Comparison of ENCODE assay signal across 8 cellular contexts in the genomic region with DNA sequence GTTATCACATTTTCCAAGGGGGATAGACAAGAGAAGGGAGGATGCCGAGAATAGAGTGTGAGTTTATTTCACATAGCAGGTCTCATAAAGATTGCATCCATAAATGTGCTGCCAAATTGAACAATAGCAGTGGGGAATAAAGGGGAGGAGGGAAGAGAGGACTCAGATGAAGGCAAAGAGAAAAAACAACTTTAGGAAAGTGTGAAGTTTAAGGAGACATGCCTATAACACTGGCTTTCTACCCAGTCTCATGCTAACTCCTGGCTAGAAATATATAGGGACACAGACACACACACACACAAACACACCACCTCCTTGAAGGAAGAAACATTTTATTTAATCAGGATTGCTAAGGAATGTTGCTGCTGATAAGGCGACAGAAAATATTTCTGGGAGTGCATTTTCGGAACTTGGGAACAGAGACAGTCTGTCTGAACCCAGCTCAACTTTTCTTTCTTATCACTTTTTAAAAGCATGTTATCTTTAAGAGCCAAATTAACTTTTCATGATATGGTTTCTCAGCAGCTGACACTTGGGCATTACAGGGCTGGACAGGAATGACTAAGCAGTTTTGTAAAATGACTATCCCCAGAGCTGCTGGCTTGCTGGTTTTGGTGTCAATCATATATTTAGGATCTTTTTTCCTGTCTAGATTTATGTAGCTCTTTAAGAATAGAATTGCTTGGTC.
A peak's percentile ranks its signal among the peaks of the same experiment; 100 is the strongest.
DNase-seq lines count a peak whose midpoint lies in the region; ATAC-seq and TF ChIP-seq lines count a peak whose summit lies in the region.

No MANE protein-coding gene starts in this region.

- H3K4me3 ChIP-seq in ascending aorta (peak overlapping the region; percentile 18 to 37), suprapubic skin (no peak overlapping the region)

- H3K36me3 ChIP-seq in ascending aorta (no peaks in the 10 kb centered on the region), suprapubic skin (no peaks in the 10 kb centered on the region)

- WGBS in suprapubic skin, result 75% methylated on average over 3 of the region's 3 CpGs

- H3K9me3 Mint-ChIP-seq in mesothelial cell of epicardium, result no peaks in the 10 kb centered on the region
- no peaks in the 10 kb centered on the region for H3K9me3 Mint-ChIP-seq in nephron progenitor cell

- H3K27ac ChIP-seq in ascending aorta, result peak overlapping the region; percentile 80 to 83
- no peak overlapping the region for H3K27ac ChIP-seq in suprapubic skin

- DNase-seq in ascending aorta (ENCODE audit: low spot score in 2 of 2) (no peak), mesothelial cell of epicardium (ENCODE audit: low spot score in 2 of 2, unreplicated experiment in 2 of 2) (no peak), NCI-H748 (lab: John Stamatoyannopoulos, UW; ENCODE audit: unreplicated experiment) (no peak), nephron progenitor cell (no peak), suprapubic skin (ENCODE audit: low spot score in 2 of 2) (no peak), Ammon's horn (ENCODE audit: low spot score) (no peak)

- no peak for TF ChIP-seq POLR2A in suprapubic skin (IDR thresholded peaks at IDR 0.05)

- no peak for TF ChIP-seq EP300 in suprapubic skin (IDR thresholded peaks at IDR 0.05)

- intact Hi-C loops in ascending aorta (cut with DNase I), result no loop called here

- H3K27ac Mint-ChIP-seq in mesothelial cell of epicardium (peak overlapping the region; percentile 81), nephron progenitor cell (no peak overlapping the region)

- H3K27me3 Mint-ChIP-seq in mesothelial cell of epicardium (ENCODE audit: low read depth) (no peaks in the 10 kb centered on the region), nephron progenitor cell (ENCODE audit: low read depth, poor library complexity) (no peaks in the 10 kb centered on the region)

- ATAC-seq in GM18907 (IDR thresholded peaks at IDR 0.05; ENCODE audit: unreplicated experiment) (peak; percentile 76), HG03097 (IDR thresholded peaks at IDR 0.05; ENCODE audit: low FRiP score, unreplicated experiment) (peak; percentile 52)

- H3K27me3 ChIP-seq in ascending aorta (no peaks in the 10 kb centered on the region), suprapubic skin (no peaks in the 10 kb centered on the region)

- H3K4me1 Mint-ChIP-seq in mesothelial cell of epicardium, result peaks cover 73% of the 10 kb centered on the region
- peaks cover 14% of the 10 kb centered on the region for H3K4me1 Mint-ChIP-seq in nephron progenitor cell

- peaks cover 0 to 17% of the 10 kb centered on the region in 2 donors for H3K4me1 ChIP-seq in ascending aorta
- H3K4me1 ChIP-seq in suprapubic skin, result peaks cover 8% of the 10 kb centered on the region

- no peak for TF ChIP-seq CTCF in ascending aorta (IDR thresholded peaks at IDR 0.05)
- TF ChIP-seq CTCF in mesothelial cell of epicardium (IDR thresholded peaks at IDR 0.05; ENCODE audit: unreplicated experiment), result no peak
- no peak for TF ChIP-seq CTCF in nephron progenitor cell (IDR thresholded peaks at IDR 0.05)
- TF ChIP-seq CTCF in suprapubic skin (IDR thresholded peaks at IDR 0.05), result no peak

- H3K4me3 Mint-ChIP-seq in mesothelial cell of epicardium, result no peak overlapping the region
- H3K4me3 Mint-ChIP-seq in nephron progenitor cell, result no peak overlapping the region

- H3K9me3 ChIP-seq in ascending aorta (no peaks in the 10 kb centered on the region), suprapubic skin (no peaks in the 10 kb centered on the region)

- peaks cover 1% of the 10 kb centered on the region for H3K36me3 Mint-ChIP-seq in mesothelial cell of epicardium
- H3K36me3 Mint-ChIP-seq in nephron progenitor cell (ENCODE audit: low read depth), result no peaks in the 10 kb centered on the region
